Comparison of ENCODE assay signal across 11 cellular contexts in genomic region chr3:26118165-26118564, GRCh38.
DNase-seq lines count a peak whose midpoint lies in the region; ATAC-seq, FAIRE-seq and TF ChIP-seq lines count a peak whose summit lies in the region.
"Had no signal": no experiment of that assay in that cellular context is flagged by ENCODE, and none has a peak within 500 bp of the region (broad histone marks: within the 10 kb centered on the region; RNA-seq: fewer than 3 reads in every experiment).

No MANE protein-coding gene starts in this region.

- H3K36me3 ChIP-seq in GM12878 (ENCODE audit: control insufficient read depth in 2 of 2, insufficient read depth in 2 of 2, low read length in 1 of 2) = no peaks in the 10 kb centered on the region

- no peaks in the 10 kb centered on the region for H3K27me3 ChIP-seq in GM12878 (replicated peaks in 1 of 2; ENCODE audit: control insufficient read depth in 2 of 2, insufficient read depth in 2 of 2, low read length in 1 of 2)

- 0% methylated on average over 2 of the region's 2 CpGs for WGBS in GM12878 (ENCODE audit: insufficient coverage, insufficient replicate concordance, low lambda C conversion rate, missing lambda C conversion rate)

- TF ChIP-seq EP300 in GM12878 (IDR thresholded peaks at IDR 0.05; ENCODE audit: borderline replicate concordance in 1 of 2, control insufficient read depth in 1 of 2, low read depth in 2 of 2, low read length in 2 of 2) = no peak

- no peak overlapping the region for H3K4me2 ChIP-seq in GM12878 (ENCODE audit: control insufficient read depth, insufficient read depth)

- peak; percentile 67 for TF ChIP-seq CTCF in C4-2B (conservative IDR thresholded peaks at IDR 0.05)
- TF ChIP-seq CTCF in GM12878 (IDR thresholded peaks at IDR 0.05 in 2 of 3, conservative IDR thresholded peaks at IDR 0.05 in 1 of 3; ENCODE audit: control insufficient read depth in 2 of 3, extremely low read depth in 1 of 3, insufficient read depth in 1 of 3, low read depth in 3 of 3, low read length in 3 of 3) = peak; percentile 43 to 49 (median 44); a peak in 5 of 6 replicates

- H3K9me3 ChIP-seq in GM12878 (replicated peaks; ENCODE audit: control insufficient read depth, insufficient read depth, low read length) = no peaks in the 10 kb centered on the region

- peak; percentile 7 for FAIRE-seq in GM12878 (lab: Jason Lieb, UNC)

- peak; percentile 88 for ATAC-seq in GM19351 (IDR thresholded peaks at IDR 0.05; ENCODE audit: unreplicated experiment)
- ATAC-seq in HG03575 (IDR thresholded peaks at IDR 0.05; ENCODE audit: extremely low read depth, insufficient number of reproducible peaks, low FRiP score, unreplicated experiment) = peak; percentile 92
- ATAC-seq in GM12878 = peak; percentile 72
- ATAC-seq: effector memory CD8-positive, alpha-beta T cell; Panc1 had no signal

- intact Hi-C loops in GM12878 (cut with micrococcal nuclease; ENCODE audit: unreplicated experiment) = loop anchor here (5.0 kb wide), 1 partner anchor 471 kb away; no protein-coding TSS in a partner anchor

- H4K20me1 ChIP-seq in GM12878 (ENCODE audit: control insufficient read depth, insufficient read depth) = no peaks in the 10 kb centered on the region

- SMC1A ChIA-PET in GM12878 (lab: Charles Lee; ENCODE audit: uncharacterized antibody, unreplicated experiment) = interaction anchor here (0.8 to 2.2 kb wide), 6 partner anchors 8 to 471 kb away, joined by 3 to 8 read pairs (median 4); no protein-coding TSS in a partner anchor

- no peaks in the 10 kb centered on the region for H3K79me2 ChIP-seq in GM12878 (ENCODE audit: control insufficient read depth, insufficient read depth, low read length)

- DNase-seq in GM12878 (ENCODE audit: low read depth, low spot score) = no peak
- no peak for DNase-seq in NCI-H526 treated with DMSO at 0.1 percent for 48 hours (lab: John Stamatoyannopoulos, UW)
- DNase-seq in NCI-H510A (lab: John Stamatoyannopoulos, UW) = no peak
- DNase-seq in NCI-H1048 (lab: John Stamatoyannopoulos, UW) = no peak
- no peak for DNase-seq in HPDE6-E6E7 (ENCODE audit: extremely low spot score)
- DNase-seq: activated T-cell treated with anti-CD3 and anti-CD28 coated beads, Interleukin-2, amount 50 U/mL, for 24 hours; effector memory CD8-positive, alpha-beta T cell had no signal

- H3K4me1 ChIP-seq in GM12878 (ENCODE audit: control insufficient read depth, insufficient read depth, low read length) = no peaks in the 10 kb centered on the region

- no TSS peak for BruUV-seq in GM12878 (replicated peaks; lab: Mats Ljungman, UMichigan)

- H2AFZ ChIP-seq in GM12878 (ENCODE audit: control insufficient read depth, low read depth, low read length) = no peak overlapping the region

- in situ Hi-C loops in GM12878 (cut with MboI) = loop anchor here (10.0 kb wide), 1 partner anchor 463 kb away; no protein-coding TSS in a partner anchor

- RAD21 ChIA-PET in GM12878 (lab: Charles Lee; ENCODE audit: unreplicated experiment) = interaction anchor here (1.0 kb wide), 1 partner anchor 471 kb away, joined by 3 read pairs; no protein-coding TSS in a partner anchor

- no peak overlapping the region for H3K27ac ChIP-seq in C4-2B
- no peak overlapping the region for H3K27ac ChIP-seq in GM12878 (ENCODE audit: control insufficient read depth, insufficient read depth)

- no peak overlapping the region for H3K4me3 ChIP-seq in GM12878

- CTCF ChIA-PET in GM12878 (lab: Yijun Ruan, JAX) = interaction anchor here (0.6 to 2.7 kb wide), 11 partner anchors 11 to 594 kb away, joined by 3 to 8 read pairs (median 5); no protein-coding TSS in a partner anchor

- H3K9ac ChIP-seq in GM12878 (ENCODE audit: control insufficient read depth, insufficient read depth, low read length) = no peak overlapping the region

- POLR2A ChIA-PET in GM12878 (lab: Charles Lee) = no interaction called here

- TF ChIP-seq POLR2A in GM12878 (IDR thresholded peaks at IDR 0.05; ENCODE audit: low read depth, low read length) = no peak

- peak; percentile 82 for TF ChIP-seq RAD21 in GM12878 (IDR thresholded peaks at IDR 0.05; ENCODE audit: insufficient read depth, low read depth, low read length)

TF ChIP-seq in GM12878, 131 proteins besides CTCF, POLR2A, EP300 and RAD21:
- TF ChIP-seq ZBTB40 (IDR thresholded peaks at IDR 0.05; ENCODE audit: borderline replicate concordance) (no peak), SMC3 (IDR thresholded peaks at IDR 0.05; ENCODE audit: borderline replicate concordance, low read length) (peak; percentile 51; the same call in 1 of the 2 replicates)
TF ChIP-seq in GM12878: peak in this region for 1.
